1 cellular context compared by ENCODE assay signal in genomic region chr5:156683509-156683908, GRCh38.
TF ChIP-seq lines count a peak whose summit lies in the region.

No MANE protein-coding gene starts in this region.

TF ChIP-seq in HepG2, 621 proteins besides CTCF, POLR2A, EP300 and RAD21 (continued from another document):
- TF ChIP-seq PBX3 (CRISPR knock-in tag; IDR thresholded peaks at IDR 0.05; ENCODE audit: borderline replicate concordance) (no peak), RAD51 (IDR thresholded peaks at IDR 0.05; ENCODE audit: borderline replicate concordance) (peak; percentile 65; the same call in 1 of the 2 replicates), PHF20 (CRISPR knock-in tag; IDR thresholded peaks at IDR 0.05) (no peak)
